Comparison of ENCODE assay signal across 18 cellular contexts in the genomic region with DNA sequence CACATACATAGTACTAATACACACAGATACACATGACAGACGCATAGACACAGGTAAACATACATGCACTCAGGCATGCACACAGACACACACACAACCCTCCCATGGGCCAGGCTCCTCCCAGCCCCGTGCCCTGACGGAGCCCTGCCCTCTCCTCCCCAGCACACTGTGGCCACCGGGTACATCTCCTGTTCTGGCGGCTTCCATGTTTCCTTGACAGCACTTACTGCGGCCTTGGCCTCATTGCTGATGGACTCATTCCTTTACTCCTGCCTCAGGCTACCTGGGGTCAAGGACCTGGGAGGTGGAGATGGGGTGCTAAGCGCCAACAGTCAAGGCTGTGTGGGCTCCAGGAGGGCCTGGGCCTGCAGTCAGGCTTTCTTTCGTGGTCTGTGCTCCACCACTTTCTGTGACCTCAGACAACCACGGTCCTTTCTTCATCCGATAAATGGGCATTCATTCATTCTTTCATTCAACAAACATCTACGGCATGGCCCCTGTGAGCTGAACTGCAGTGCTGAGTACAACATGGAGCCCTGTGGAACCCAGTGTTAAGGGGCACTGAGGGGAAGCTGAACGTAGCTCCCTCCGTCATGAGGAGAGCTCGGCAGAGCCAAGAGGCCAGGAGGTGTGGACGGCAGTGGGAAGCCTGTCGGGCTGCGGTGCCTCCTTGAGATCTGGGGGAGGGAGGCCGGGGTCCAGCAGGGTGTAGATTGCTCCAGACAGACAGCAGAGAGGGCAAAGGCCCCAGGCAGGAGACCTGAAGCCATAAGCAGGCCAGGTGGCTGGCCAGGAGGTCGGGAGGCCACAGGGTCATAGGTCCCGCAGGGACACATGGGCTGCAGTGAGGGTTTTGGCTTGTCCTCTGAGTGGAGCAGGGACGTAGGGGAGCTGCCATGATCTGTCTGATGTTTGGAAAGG.
"Had no signal": no experiment of that assay in that cellular context is flagged by ENCODE, and none has a peak within 500 bp of the region (broad histone marks: within the 10 kb centered on the region; RNA-seq: fewer than 3 reads in every experiment).

No MANE protein-coding gene starts in this region.

- DNase-seq: activated CD4-positive, alpha-beta memory T cell treated with anti-CD3 and anti-CD28 coated beads, Interleukin-2, amount 10 ng/mL, durations not matched to agents 7 days and 5 days; activated gamma-delta T cell treated with Interleukin-2 at 50 U/mL for 16 hours; activated naive CD8-positive, alpha-beta T cell treated with anti-CD3 and anti-CD28 coated beads, Interleukin-2, amount 10 ng/mL, durations not matched to agents 7 days and 5 days; activated T-cell treated with anti-CD3 and anti-CD28 coated beads, Interleukin-2, amount 50 U/mL, for 48 hours; cerebellar nuclear complex; effector memory CD8-positive, alpha-beta T cell; stimulated activated CD4-positive, alpha-beta T cell treated with anti-CD3 and anti-CD28 coated beads, Interleukin-4, amount 100 ng/mL, for 24 hours; stimulated activated naive CD4-positive, alpha-beta T cell treated with Interleukin-2 at 50 U/mL for 16 hours; T-helper 1 cell; T1000 had no signal

- H3K36me3 ChIP-seq: gastrocnemius medialis, ovary had no signal

- H3K9me3 ChIP-seq: gastrocnemius medialis, ovary had no signal

- H3K4me3 ChIP-seq: gastrocnemius medialis, hepatocyte, ovary had no signal

- H3K9me3 Mint-ChIP-seq: type B pancreatic cell had no signal

- H3K27ac Mint-ChIP-seq: activated CD4-positive, alpha-beta memory T cell treated with anti-CD3 and anti-CD28 coated beads, Interleukin-2, amount 10 ng/mL, durations not matched to agents 7 days and 5 days; activated naive CD8-positive, alpha-beta T cell treated with anti-CD3 and anti-CD28 coated beads, Interleukin-2, amount 10 ng/mL, durations not matched to agents 7 days and 5 days; dendritic cell treated with granulocyte-macrophage colony-stimulating factor and Interleukin-4, amounts not matched to agents 40 ng/mL and 50 ng/mL, for 4 days; effector memory CD8-positive, alpha-beta T cell; mesothelial cell of epicardium; type B pancreatic cell had no signal

- ATAC-seq: effector memory CD8-positive, alpha-beta T cell; gastrocnemius medialis; SK-N-SH treated with all-trans-retinoic acid at 6 μM for 48 hours had no signal

- H3K4me1 ChIP-seq: gastrocnemius medialis had no signal

- H3K27ac ChIP-seq: gastrocnemius medialis, hepatocyte, ovary had no signal

- H3K4me3 Mint-ChIP-seq: activated CD4-positive, alpha-beta memory T cell treated with anti-CD3 and anti-CD28 coated beads, Interleukin-2, amount 10 ng/mL, durations not matched to agents 7 days and 5 days; activated naive CD8-positive, alpha-beta T cell treated with anti-CD3 and anti-CD28 coated beads, Interleukin-2, amount 10 ng/mL, durations not matched to agents 7 days and 5 days; dendritic cell treated with granulocyte-macrophage colony-stimulating factor and Interleukin-4, amounts not matched to agents 40 ng/mL and 50 ng/mL, for 4 days; effector memory CD8-positive, alpha-beta T cell; mesothelial cell of epicardium; neural crest cell; type B pancreatic cell had no signal

- H3K27me3 ChIP-seq: gastrocnemius medialis, hepatocyte, ovary had no signal

- H3K4me1 Mint-ChIP-seq: activated CD4-positive, alpha-beta memory T cell treated with anti-CD3 and anti-CD28 coated beads, Interleukin-2, amount 10 ng/mL, durations not matched to agents 7 days and 5 days; activated naive CD8-positive, alpha-beta T cell treated with anti-CD3 and anti-CD28 coated beads, Interleukin-2, amount 10 ng/mL, durations not matched to agents 7 days and 5 days had no signal

- H3K27me3 Mint-ChIP-seq: activated CD4-positive, alpha-beta memory T cell treated with anti-CD3 and anti-CD28 coated beads, Interleukin-2, amount 10 ng/mL, durations not matched to agents 7 days and 5 days; activated naive CD8-positive, alpha-beta T cell treated with anti-CD3 and anti-CD28 coated beads, Interleukin-2, amount 10 ng/mL, durations not matched to agents 7 days and 5 days; type B pancreatic cell had no signal

- H3K36me3 Mint-ChIP-seq: activated naive CD8-positive, alpha-beta T cell treated with anti-CD3 and anti-CD28 coated beads, Interleukin-2, amount 10 ng/mL, durations not matched to agents 7 days and 5 days; mesothelial cell of epicardium had no signal
